ENCODE assay signal across 8 cellular contexts in the genomic region with DNA sequence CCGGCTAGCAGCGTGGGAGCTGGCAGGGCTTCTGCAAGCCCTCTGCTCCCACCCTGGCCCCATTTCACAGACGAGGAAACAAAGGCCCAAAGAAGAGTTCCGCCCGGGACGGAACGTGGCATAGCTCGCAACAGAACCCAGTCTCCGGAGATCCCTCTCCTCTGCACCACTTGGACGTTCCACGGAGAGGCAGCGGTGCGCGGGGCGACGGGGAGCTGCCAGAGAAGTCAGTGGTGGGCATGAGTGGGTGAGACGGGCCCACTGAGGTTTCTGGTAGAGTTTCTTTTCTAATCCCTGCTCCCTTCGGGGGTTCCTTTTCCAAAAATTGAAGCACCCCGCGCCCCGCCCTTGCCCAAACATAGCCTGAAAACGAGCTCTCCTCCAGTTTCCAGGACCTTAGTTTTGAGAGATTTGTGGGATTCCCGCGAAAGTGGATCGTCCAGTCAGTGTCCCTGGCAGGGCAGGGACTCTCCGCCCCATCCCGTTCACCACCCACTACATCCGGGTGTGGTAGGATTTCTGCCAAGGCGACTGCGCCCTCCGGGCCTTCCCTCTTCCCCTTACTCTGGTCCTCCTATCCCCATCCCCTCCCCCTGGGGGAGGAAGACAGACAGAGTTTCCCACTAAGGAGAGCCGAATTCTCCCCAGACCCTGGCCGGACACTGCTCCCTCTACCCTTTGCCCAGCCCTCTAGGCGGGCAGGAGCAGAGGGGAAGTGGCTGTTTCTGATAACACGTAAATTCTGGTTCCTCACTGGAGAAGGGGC. TPM values are rescaled to one million over a fixed set of nuclear protein-coding genes. Genes with fewer than 3 reads are reported as not detected.
DNase-seq lines count a peak whose midpoint lies in the region; ATAC-seq, FAIRE-seq and TF ChIP-seq lines count a peak whose summit lies in the region.

No MANE protein-coding gene starts in this region.

- peaks cover 15 to 35% (median 23%) of the 10 kb centered on the region in 3 donors for H3K27me3 Mint-ChIP-seq in CD14-positive monocyte (ENCODE audit: low read depth in 3 of 3)
- H3K27me3 Mint-ChIP-seq in IgD-negative memory B cell = peaks cover 32% of the 10 kb centered on the region
- peaks cover 46% of the 10 kb centered on the region for H3K27me3 Mint-ChIP-seq in progenitor cell of endocrine pancreas

- peak; percentile 76 for TF ChIP-seq CTCF in CD14-positive monocyte (IDR thresholded peaks at IDR 0.05)
- TF ChIP-seq CTCF in progenitor cell of endocrine pancreas (IDR thresholded peaks at IDR 0.05; ENCODE audit: unreplicated experiment) = peak; percentile 3

- H3K4me1 Mint-ChIP-seq in CD14-positive monocyte (peaks cover 34% of the 10 kb centered on the region), IgD-negative memory B cell (peaks cover 18 to 24% (median 18%) of the 10 kb centered on the region in 3 donors), progenitor cell of endocrine pancreas (ENCODE audit: low read depth) (peaks cover 17% of the 10 kb centered on the region)

- H3K9me3 Mint-ChIP-seq in CD14-positive monocyte = peaks cover 0 to 3% (median 0%) of the 10 kb centered on the region in 7 donors
- H3K9me3 Mint-ChIP-seq in IgD-negative memory B cell = peaks cover 0 to 7% (median 0%) of the 10 kb centered on the region in 3 donors
- H3K9me3 Mint-ChIP-seq in progenitor cell of endocrine pancreas (ENCODE audit: low read depth) = no peaks in the 10 kb centered on the region

- ATAC-seq in GM19397 (IDR thresholded peaks at IDR 0.05; ENCODE audit: unreplicated experiment) = peak; percentile 9
- ATAC-seq in left ventricle myocardium superior = peak; percentile 68

- intact Hi-C loops in CD14-positive monocyte (cut with micrococcal nuclease) = loop anchor here (2.0 to 10.0 kb wide), 3 partner anchors 63 to 247 kb away; no protein-coding TSS in a partner anchor
- intact Hi-C loops in left ventricle myocardium superior (cut with micrococcal nuclease) = no loop called here

- DNase-seq in CD14-positive monocyte (ENCODE audit: low spot score) (no peak), amniotic epithelial cell (ENCODE audit: low read depth) (peak; percentile 56), left ventricle myocardium superior (peak; percentile 77), progenitor cell of endocrine pancreas (ENCODE audit: low spot score, unreplicated experiment) (no peak), D341Med (ENCODE audit: low spot score) (no peak), H54 (ENCODE audit: insufficient read length, low spot score) (no peak)

- H3K4me3 Mint-ChIP-seq in CD14-positive monocyte (peak overlapping the region; percentile 83 to 92), IgD-negative memory B cell (peak overlapping the region; percentile 79 to 93 (median 90)), progenitor cell of endocrine pancreas (ENCODE audit: low read depth) (peak overlapping the region; percentile 57)

- no peak for TF ChIP-seq POLR2A in H54 (IDR thresholded peaks at IDR 0.05; ENCODE audit: low read depth, low read length)

- FAIRE-seq in H54 (lab: Jason Lieb, UNC) = no peak

- H3K27ac Mint-ChIP-seq in CD14-positive monocyte (peak overlapping the region in 2 of 7 donors; percentile 13 to 40), IgD-negative memory B cell (peak overlapping the region in 2 of 3 donors; percentile 35 to 54), progenitor cell of endocrine pancreas (no peak overlapping the region)

- peaks cover 0 to 4% of the 10 kb centered on the region in 2 donors for H3K36me3 Mint-ChIP-seq in CD14-positive monocyte
- H3K36me3 Mint-ChIP-seq in IgD-negative memory B cell = peaks cover 1% of the 10 kb centered on the region
- H3K36me3 Mint-ChIP-seq in progenitor cell of endocrine pancreas (ENCODE audit: insufficient read depth) = no peaks in the 10 kb centered on the region

RNA-seq across cellular contexts. Expression of a gene that starts 0.8 kb away (rescaled TPM):
- polyA plus RNA-seq in CD14-positive monocyte (under 1 TPM; 0.53 to 0.85 TPM), IgD-negative memory B cell (0.11 TPM)
- total RNA-seq in left ventricle myocardium superior (20.6 TPM), progenitor cell of endocrine pancreas (42.1 and 44.8 TPM in 2 replicates)

Comparison
In these comparisons a context has a peak if more than half of its experiments do, and no peak if none do; other contexts are left out.
1. DNase-seq: peak in amniotic epithelial cell (single experiment) and left ventricle myocardium superior (single experiment); none in CD14-positive monocyte (single experiment), progenitor cell of endocrine pancreas (single experiment), D341Med (single experiment) and H54 (single experiment).
2. Peak in every context shown above with its lines, with median percentiles within 50 percentile points of each other: H3K4me3 Mint-ChIP-seq.